8 cellular contexts compared by ENCODE assay signal in genomic region chr14:23300687-23301223, GRCh38. TPM values are rescaled to one million over a fixed set of nuclear protein-coding genes. Genes with fewer than 3 reads are reported as not detected.
DNase-seq lines count a peak whose midpoint lies in the region; TF ChIP-seq lines count a peak whose summit lies in the region.

No MANE protein-coding gene starts in this region.

- no peak for TF ChIP-seq CTCF in transverse colon (IDR thresholded peaks at IDR 0.05)

- peak; percentile 19 for DNase-seq in activated naive CD4-positive, alpha-beta T cell treated with Interleukin-2 at 50 U/mL for 16 hours
- no peak for DNase-seq in activated naive CD4-positive, alpha-beta T cell (lab: John Stamatoyannopoulos, UW)
- DNase-seq in effector memory CD4-positive, alpha-beta T cell, result no peak
- DNase-seq in transverse colon (peak; percentile 51), OCI-M1 (lab: John Stamatoyannopoulos, UW) (no peak), HPDE6-E6E7 (ENCODE audit: extremely low spot score) (no peak)

- H3K4me1 ChIP-seq in effector memory CD4-positive, alpha-beta T cell (ENCODE audit: control insufficient read depth, insufficient read depth, low read length, poor library complexity, severe bottlenecking), result peaks cover 11% of the 10 kb centered on the region
- H3K4me1 ChIP-seq in mononuclear cell (ENCODE audit: insufficient read depth, low read length), result peaks cover 27% of the 10 kb centered on the region
- H3K4me1 ChIP-seq in transverse colon, result peaks cover 11 to 33% (median 21%) of the 10 kb centered on the region in 4 donors

- peak; percentile 5 for TF ChIP-seq POLR2A in transverse colon (IDR thresholded peaks at IDR 0.05)

- no peak for TF ChIP-seq EP300 in transverse colon (IDR thresholded peaks at IDR 0.05; ENCODE audit: low read depth)

- intact Hi-C loops in transverse colon (cut with DNase I; ENCODE audit: low total_unique reads), result no loop called here

- no peaks in the 10 kb centered on the region for H3K27me3 Mint-ChIP-seq in T-helper 1 cell treated with Interleukin-12 subunit alpha and Interleukin-12 subunit beta and Interleukin-4 antibody, amounts not matched to agents 30 μg/mL and 1 μg/mL, for 36 hours (ENCODE audit: low read depth)

- peak overlapping the region; percentile 67 for H3K4me3 ChIP-seq in effector memory CD4-positive, alpha-beta T cell (ENCODE audit: insufficient read depth, low read depth, low read length, poor library complexity, severe bottlenecking)
- H3K4me3 ChIP-seq in mononuclear cell (ENCODE audit: low read length) (peak overlapping the region; percentile 71), transverse colon (peak overlapping the region; percentile 47 to 74 (median 66))

- H3K4me3 Mint-ChIP-seq in T-helper 1 cell treated with Interleukin-12 subunit alpha and Interleukin-12 subunit beta and Interleukin-4 antibody, amounts not matched to agents 30 μg/mL and 1 μg/mL, for 36 hours, result peak overlapping the region; percentile 93

- no peaks in the 10 kb centered on the region for H3K36me3 ChIP-seq in effector memory CD4-positive, alpha-beta T cell (ENCODE audit: control insufficient read depth, insufficient read depth, low read length)
- H3K36me3 ChIP-seq in transverse colon, result no peaks in the 10 kb centered on the region

- in situ Hi-C loops in transverse colon (cut with MboI; ENCODE audit: low pct_ligation_motif_present in 1 of 4, low pct_unique_long_range_greater_than_20kb in 1 of 4, low sequenced_read_pairs in 3 of 4), result no loop called here

- H3K27me3 ChIP-seq in effector memory CD4-positive, alpha-beta T cell (replicated peaks; ENCODE audit: control insufficient read depth, insufficient read depth, low read length, poor library complexity, severe bottlenecking), result no peaks in the 10 kb centered on the region
- H3K27me3 ChIP-seq in mononuclear cell (ENCODE audit: insufficient read depth, low read length) (peaks cover under 1% of the 10 kb centered on the region), transverse colon (no peaks in the 10 kb centered on the region)

- peaks cover 18% of the 10 kb centered on the region for H3K4me1 Mint-ChIP-seq in T-helper 1 cell treated with Interleukin-12 subunit alpha and Interleukin-12 subunit beta and Interleukin-4 antibody, amounts not matched to agents 30 μg/mL and 1 μg/mL, for 36 hours (ENCODE audit: low read depth)

- peak overlapping the region; percentile 90 for H3K27ac ChIP-seq in effector memory CD4-positive, alpha-beta T cell (ENCODE audit: insufficient read depth, low read length, poor library complexity, severe bottlenecking)
- H3K27ac ChIP-seq in transverse colon, result peak overlapping the region; percentile 99 to 100 (median 99)

- WGBS in transverse colon (ENCODE audit: low coverage in 1 of 2), 2 donors, result 0 to 6% methylated on average over 4 to 13 of the region's 13 CpGs

- no peaks in the 10 kb centered on the region for H3K9me3 Mint-ChIP-seq in T-helper 1 cell treated with Interleukin-12 subunit alpha and Interleukin-12 subunit beta and Interleukin-4 antibody, amounts not matched to agents 30 μg/mL and 1 μg/mL, for 36 hours

- peak overlapping the region; percentile 93 for H3K27ac Mint-ChIP-seq in T-helper 1 cell treated with Interleukin-12 subunit alpha and Interleukin-12 subunit beta and Interleukin-4 antibody, amounts not matched to agents 30 μg/mL and 1 μg/mL, for 36 hours

- peaks cover 7% of the 10 kb centered on the region for H3K36me3 Mint-ChIP-seq in T-helper 1 cell treated with Interleukin-12 subunit alpha and Interleukin-12 subunit beta and Interleukin-4 antibody, amounts not matched to agents 30 μg/mL and 1 μg/mL, for 36 hours (ENCODE audit: low read depth)

- H3K9me3 ChIP-seq in effector memory CD4-positive, alpha-beta T cell (ENCODE audit: control insufficient read depth, low read length), result no peaks in the 10 kb centered on the region
- H3K9me3 ChIP-seq in mononuclear cell (ENCODE audit: low read depth, low read length) (no peaks in the 10 kb centered on the region), transverse colon (no peaks in the 10 kb centered on the region)

RNA-seq across cellular contexts. Expression of gene PPP1R3E, which starts 1.9 kb away (rescaled TPM):
- 12.5 TPM for total RNA-seq in mononuclear cell
- total RNA-seq in transverse colon, result 10 to 100 TPM in 3 of 4 donors, 1 to 10 TPM in 1; 9.1 to 13.9 (median 11.0) TPM

RNA-seq across cellular contexts. Expression of gene BCL2L2, which starts 5.9 kb away (rescaled TPM):
- total RNA-seq in mononuclear cell, result 3.4 TPM
- total RNA-seq in transverse colon, result 10 to 100 TPM; 23.9 to 49.0 (median 43.0) TPM

RNA-seq across cellular contexts. Expression of gene HOMEZ, which starts 14.8 kb away (rescaled TPM):
- total RNA-seq in mononuclear cell, result 1.5 TPM
- total RNA-seq in transverse colon, result 10 to 100 TPM in 2 of 4 donors, 1 to 10 TPM in 2; 1.9 to 12.9 (median 8.6) TPM

RNA-seq across cellular contexts. Expression of gene PABPN1, which starts 20.5 kb away (rescaled TPM):
- 51.0 TPM for total RNA-seq in mononuclear cell
- total RNA-seq in transverse colon, result 100 to 1,000 TPM in 1 of 4 donors, 10 to 100 TPM in 3; 50.0 to 149 (median 63.7) TPM

RNA-seq across cellular contexts. Expression of gene SLC22A17, which starts 51.9 kb away (rescaled TPM):
- 5.6 TPM for total RNA-seq in mononuclear cell
- total RNA-seq in transverse colon, result 10 to 100 TPM in 1 of 4 donors, 1 to 10 TPM in 3; 4.0 to 14.2 (median 8.5) TPM

Comparison
In these comparisons a context has a peak if more than half of its experiments do, and no peak if none do; other contexts are left out.
1. DNase-seq: peak in activated naive CD4-positive, alpha-beta T cell treated with Interleukin-2 at 50 U/mL for 16 hours (single experiment) and transverse colon (single experiment); none in activated naive CD4-positive, alpha-beta T cell (0 of 4), effector memory CD4-positive, alpha-beta T cell (0 of 3), OCI-M1 (single experiment) and HPDE6-E6E7 (single experiment).
2. Peak in every context shown above with its lines, with median percentiles within 50 percentile points of each other: H3K4me3 ChIP-seq.